8 cellular contexts compared by ENCODE assay signal in genomic region chr17:50909765-50910661, GRCh38. TPM values are rescaled to one million over a fixed set of nuclear protein-coding genes. Genes with fewer than 3 reads are reported as not detected.
DNase-seq lines count a peak whose midpoint lies in the region; ATAC-seq, FAIRE-seq and TF ChIP-seq lines count a peak whose summit lies in the region.

No MANE protein-coding gene starts in this region.

- TF ChIP-seq POLR2A in adrenal gland (IDR thresholded peaks at IDR 0.05) (no peak), H54 (IDR thresholded peaks at IDR 0.05; ENCODE audit: low read depth, low read length) (no peak)

- no peaks in the 10 kb centered on the region for H3K36me3 ChIP-seq in mucosa of stomach (ENCODE audit: control insufficient read depth, insufficient read depth, low read length)
- no peaks in the 10 kb centered on the region for H3K36me3 ChIP-seq in adrenal gland (replicated peaks in 1 of 2)

- FAIRE-seq in H54 (lab: Jason Lieb, UNC) = no peak

- H3K27me3 ChIP-seq in mucosa of stomach (ENCODE audit: control insufficient read depth, insufficient read depth, low read length) (no peaks in the 10 kb centered on the region), adrenal gland (no peaks in the 10 kb centered on the region)

- H3K4me1 ChIP-seq in mucosa of stomach (ENCODE audit: control insufficient read depth, insufficient read depth, low read length) = peaks cover 48% of the 10 kb centered on the region
- no peaks in the 10 kb centered on the region for H3K4me1 ChIP-seq in adrenal gland (replicated peaks in 1 of 2)

- peak; percentile 84 for ATAC-seq in stimulated activated naive CD8-positive, alpha-beta T cell treated with anti-CD3 and anti-CD28 coated beads, Interleukin-15, Interleukin-2, amounts not matched to agents 100 U/mL and 50 U/mL, for 24 hours
- ATAC-seq in HG03159 (IDR thresholded peaks at IDR 0.05; ENCODE audit: unreplicated experiment) (no peak), HG02938 (IDR thresholded peaks at IDR 0.05; ENCODE audit: unreplicated experiment) (no peak)

- 82 to 86% (median 84%) methylated on average over 15 to 17 of the region's 17 CpGs for WGBS in adrenal gland, 4 donors

- TF ChIP-seq CTCF in adrenal gland (IDR thresholded peaks at IDR 0.05) = no peak

- peak overlapping the region; percentile 25 for H3K9ac ChIP-seq in mucosa of stomach (ENCODE audit: low read length)

- H3K27ac ChIP-seq in adrenal gland = peak overlapping the region in 1 of 5 donors; percentile 30

- H3K9me3 ChIP-seq in mucosa of stomach (ENCODE audit: control insufficient read depth, low read length) (no peaks in the 10 kb centered on the region), adrenal gland (replicated peaks in 1 of 3) (no peaks in the 10 kb centered on the region)

- intact Hi-C loops in adrenal gland (cut with DNase I) = no loop called here

- no peak overlapping the region for H3K4me3 ChIP-seq in mucosa of stomach (ENCODE audit: low read length)
- no peak overlapping the region for H3K4me3 ChIP-seq in adrenal gland

- peak; percentile 63 for DNase-seq in T follicular helper cell (ENCODE audit: low read depth)
- peak; percentile 83 for DNase-seq in activated effector memory CD4-positive, alpha-beta T cell treated with anti-CD3 and anti-CD28 coated beads, Interleukin-2, amount 50 U/mL, for 16 hours
- DNase-seq in stimulated activated naive CD8-positive, alpha-beta T cell treated with anti-CD3 and anti-CD28 coated beads, Interleukin-15, Interleukin-2, amounts not matched to agents 100 U/mL and 50 U/mL, for 24 hours = peak; percentile 74
- no peak for DNase-seq in adrenal gland
- no peak for DNase-seq in H54 (ENCODE audit: insufficient read length, low spot score)

RNA-seq across cellular contexts. Expression of gene TOB1, which starts 43.9 kb away (rescaled TPM):
- 100 to 1,000 TPM in 4 of 8 donors, 10 to 100 TPM in 4; 29.0 to 332 (median 98.7) TPM for total RNA-seq in adrenal gland
- polyA plus RNA-seq in adrenal gland = 10 to 100 TPM; 42.9 to 75.4 (median 49.3) TPM

Comparison
In these comparisons a context has a peak if more than half of its experiments do, and no peak if none do; other contexts are left out.
1. DNase-seq: peak in T follicular helper cell (single experiment), activated effector memory CD4-positive, alpha-beta T cell treated with anti-CD3 and anti-CD28 coated beads, Interleukin-2, amount 50 U/mL, for 16 hours (single experiment) and stimulated activated naive CD8-positive, alpha-beta T cell treated with anti-CD3 and anti-CD28 coated beads, Interleukin-15, Interleukin-2, amounts not matched to agents 100 U/mL and 50 U/mL, for 24 hours (single experiment); none in adrenal gland (0 of 7) and H54 (single experiment).